In genomic region chr7:82235710-82236109, GRCh38 we compare ENCODE assay signal across 17 cellular contexts.
DNase-seq lines count a peak whose midpoint lies in the region; ATAC-seq and TF ChIP-seq lines count a peak whose summit lies in the region.
"Had no signal": no experiment of that assay in that cellular context is flagged by ENCODE, and none has a peak within 500 bp of the region (broad histone marks: within the 10 kb centered on the region; RNA-seq: fewer than 3 reads in every experiment).

No MANE protein-coding gene starts in this region.

- peak; percentile 29 for DNase-seq in Caki2 (ENCODE audit: low read depth)
- DNase-seq in HCEC 1CT = peak; percentile 63
- DNase-seq in foreskin fibroblast = peak; percentile 29 to 57
- no peak for DNase-seq in activated CD4-positive, alpha-beta T cell treated with anti-CD3 and anti-CD28 coated beads, Interleukin-2, amount 50 U/mL, for 1 hour
- DNase-seq in NCI-H1417 treated with DMSO at 0.1 percent for 48 hours (lab: John Stamatoyannopoulos, UW) = no peak
- no peak for DNase-seq in Kasumi-1 (lab: John Stamatoyannopoulos, UW)
- DNase-seq: activated CD8-positive, alpha-beta T cell treated with anti-CD3 and anti-CD28 coated beads for 36 hours; activated naive CD8-positive, alpha-beta T cell treated with anti-CD3 and anti-CD28 coated beads, Interleukin-2, amount 50 U/mL, for 24 hours; endodermal cell; KBM-7; NCI-H1436 treated with DMSO at 0.1 percent for 48 hours; spleen; stimulated activated naive B cell treated with anti-CD40 and anti-IgM and Interleukin-4, amounts not matched to agents 10 μg/mL and 1 μg/mL and 100 μg/mL, for 72 hours; transverse colon had no signal

- ATAC-seq in SK-N-SH treated with all-trans-retinoic acid at 6 μM for 48 hours (peak; percentile 40; the same call in 2 of the 3 replicates), HG03439 (IDR thresholded peaks at IDR 0.05; ENCODE audit: unreplicated experiment) (no peak)
- ATAC-seq: activated CD8-positive, alpha-beta T cell treated with anti-CD3 and anti-CD28 coated beads for 36 hours; activated naive CD8-positive, alpha-beta T cell treated with anti-CD3 and anti-CD28 coated beads, Interleukin-2, amount 50 U/mL, for 24 hours; gastroesophageal sphincter; stimulated activated naive B cell treated with anti-CD40 and anti-IgM and Interleukin-4, amounts not matched to agents 10 μg/mL and 1 μg/mL and 100 μg/mL, for 72 hours had no signal

- TF ChIP-seq CTCF in foreskin fibroblast (IDR thresholded peaks at IDR 0.05; ENCODE audit: low read depth, low read length) = no peak

- no peak overlapping the region for H3K4me3 ChIP-seq in foreskin fibroblast (ENCODE audit: low read depth in 1 of 2, low read length in 2 of 2)
- H3K4me3 ChIP-seq: gastroesophageal sphincter, spleen, transverse colon had no signal

- in situ Hi-C loops in Caki2 (cut with HindIII; ENCODE audit: low pct_unique_long_range_greater_than_20kb, low sequenced_read_pairs) = no loop called here

TF ChIP-seq in SK-N-SH treated with all-trans-retinoic acid at 6 μM for 48 hours, 23 proteins besides CTCF, POLR2A, EP300 and RAD21:
- TF ChIP-seq ZNF70 (CRISPR knock-in tag; IDR thresholded peaks at IDR 0.05) (no peak), PPARA (CRISPR knock-in tag; IDR thresholded peaks at IDR 0.05; ENCODE audit: borderline replicate concordance) (no peak)

Comparison
In these comparisons a context has a peak if more than half of its experiments do, and no peak if none do; other contexts are left out.
1. DNase-seq: peak in Caki2 (single experiment), HCEC 1CT (single experiment) and foreskin fibroblast (2 of 2); none in activated CD4-positive, alpha-beta T cell treated with anti-CD3 and anti-CD28 coated beads, Interleukin-2, amount 50 U/mL, for 1 hour (single experiment), NCI-H1417 treated with DMSO at 0.1 percent for 48 hours (single experiment) and Kasumi-1 (0 of 2).